In the genomic region with DNA sequence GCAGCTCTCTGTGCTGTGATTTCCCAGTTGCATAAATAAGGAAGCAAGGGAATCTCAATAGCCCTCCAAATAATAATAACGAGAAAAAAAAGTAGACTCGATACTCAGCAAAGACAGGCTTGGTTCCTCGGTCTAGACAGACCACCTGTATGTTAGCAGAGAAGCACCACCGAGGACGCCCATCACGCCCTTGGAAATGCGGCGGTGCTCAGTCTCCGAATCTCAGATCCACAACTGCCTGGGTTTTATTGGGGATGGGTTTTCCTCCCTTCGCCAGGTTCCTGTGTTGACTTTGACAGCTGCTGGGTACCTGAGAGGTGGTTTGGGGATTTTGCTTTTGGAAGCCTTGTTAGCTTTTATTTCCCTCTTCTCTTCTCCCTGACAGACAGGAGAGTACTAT, we compare ENCODE assay signal across 26 cellular contexts. TPM values are rescaled to one million over a fixed set of nuclear protein-coding genes. Genes with fewer than 3 reads are reported as not detected.
DNase-seq lines count a peak whose midpoint lies in the region; ATAC-seq and TF ChIP-seq lines count a peak whose summit lies in the region.
"Had no signal": no experiment of that assay in that cellular context is flagged by ENCODE, and none has a peak within 500 bp of the region (broad histone marks: within the 10 kb centered on the region; RNA-seq: fewer than 3 reads in every experiment).

No MANE protein-coding gene starts in this region.

- no peak overlapping the region for H2BK120ac ChIP-seq in mesendoderm (ENCODE audit: low read depth, low read length)

- peaks cover 42% of the 10 kb centered on the region for H3K79me1 ChIP-seq in mesendoderm (ENCODE audit: low read length)

- no peak for DNase-seq in body of pancreas
- DNase-seq in dorsolateral prefrontal cortex = peak in 1 of 10 donors; percentile 28
- no peak for DNase-seq in neural progenitor cell (ENCODE audit: low spot score)
- DNase-seq in stomach = no peak
- DNase-seq in SW 1271 (lab: John Stamatoyannopoulos, UW) = no peak
- no peak for DNase-seq in stimulated activated naive B cell treated with anti-CD40 and anti-IgM and Interleukin-4, amounts not matched to agents 10 μg/mL and 1 μg/mL and 100 μg/mL, for 72 hours
- no peak for DNase-seq in dedifferentiated amniotic fluid mesenchymal stem cell (ENCODE audit: extremely low spot score)
- no peak for DNase-seq in mesendoderm
- DNase-seq: activated CD4-positive, alpha-beta T cell treated with anti-CD3 and anti-CD28 coated beads for 4 hours; activated CD8-positive, alpha-beta T cell treated with anti-CD3 and anti-CD28 coated beads, Interleukin-2, amount 10 ng/mL, durations not matched to agents 7 days and 5 days; CD8-positive, alpha-beta memory T cell; DMS153; foreskin melanocyte; H9; Karpas-422; NCI-H1930; NCI-H2171 treated with DMSO at 0.1 percent for 48 hours; NCI-H510A; stimulated activated naive CD4-positive, alpha-beta T cell treated with Interleukin-2 at 50 U/mL for 16 hours had no signal

- no peaks in the 10 kb centered on the region for H3K9me3 ChIP-seq in body of pancreas
- no peaks in the 10 kb centered on the region for H3K9me3 ChIP-seq in neural progenitor cell (ENCODE audit: low read depth)
- H3K9me3 ChIP-seq in stomach = no peaks in the 10 kb centered on the region
- H3K9me3 ChIP-seq: tibial nerve had no signal

- intact Hi-C loops in body of pancreas (cut with DNase I) (loop anchor here (5.0 kb wide), 1 partner anchor 49 kb away; no protein-coding TSS in a partner anchor), dorsolateral prefrontal cortex (cut with DNase I) (no loop called here), stomach (cut with DNase I; ENCODE audit: low total_unique reads) (no loop called here)

- no peaks in the 10 kb centered on the region for H3K9me3 Mint-ChIP-seq in neural progenitor cell
- H3K9me3 Mint-ChIP-seq in stimulated activated naive B cell treated with anti-CD40 and anti-IgM and Interleukin-4, amounts not matched to agents 10 μg/mL and 1 μg/mL and 100 μg/mL, for 72 hours = no peaks in the 10 kb centered on the region
- H3K9me3 Mint-ChIP-seq: activated naive CD4-positive, alpha-beta T cell treated with anti-CD3 and anti-CD28 coated beads, Interleukin-2, amount 50 U/mL, for 24 hours; CD8-positive, alpha-beta memory T cell; dendritic cell treated with granulocyte-macrophage colony-stimulating factor and Interleukin-4, amounts not matched to agents 40 ng/mL and 50 ng/mL, for 4 days; H9; memory B cell had no signal

- no peak overlapping the region for H3K4me2 ChIP-seq in neural progenitor cell
- H3K4me2 ChIP-seq in mesendoderm (ENCODE audit: low read length) = no peak overlapping the region
- H3K4me2 ChIP-seq: hepatocyte had no signal

- peaks cover 72% of the 10 kb centered on the region for H3K79me2 ChIP-seq in neural progenitor cell (ENCODE audit: low read depth)
- peaks cover 46% of the 10 kb centered on the region for H3K79me2 ChIP-seq in mesendoderm (ENCODE audit: control insufficient read depth, insufficient read depth, low read length)

- H3K4me1 ChIP-seq in body of pancreas = peaks cover 45% of the 10 kb centered on the region
- no peaks in the 10 kb centered on the region for H3K4me1 ChIP-seq in neural progenitor cell
- H3K4me1 ChIP-seq in stomach = peaks cover 34 to 84% (median 63%) of the 10 kb centered on the region in 4 donors
- peaks cover 12% of the 10 kb centered on the region for H3K4me1 ChIP-seq in mesendoderm (ENCODE audit: control insufficient read depth, low read depth, low read length)

- no peak overlapping the region for H3K4ac ChIP-seq in mesendoderm (ENCODE audit: low read depth, low read length)

- TF ChIP-seq POLR2A in body of pancreas (IDR thresholded peaks at IDR 0.05) = no peak
- no peak for TF ChIP-seq POLR2A in stomach (IDR thresholded peaks at IDR 0.05)

- H3K36me3 Mint-ChIP-seq in neural progenitor cell = peaks cover 5% of the 10 kb centered on the region
- H3K36me3 Mint-ChIP-seq in stimulated activated naive B cell treated with anti-CD40 and anti-IgM and Interleukin-4, amounts not matched to agents 10 μg/mL and 1 μg/mL and 100 μg/mL, for 72 hours = no peaks in the 10 kb centered on the region
- H3K36me3 Mint-ChIP-seq: activated naive CD4-positive, alpha-beta T cell treated with anti-CD3 and anti-CD28 coated beads, Interleukin-2, amount 50 U/mL, for 24 hours had no signal

- peaks cover 2% of the 10 kb centered on the region for H3K27me3 Mint-ChIP-seq in neural progenitor cell (ENCODE audit: insufficient read depth, low read depth)
- peaks cover 64 to 77% of the 10 kb centered on the region in 2 donors for H3K27me3 Mint-ChIP-seq in stimulated activated naive B cell treated with anti-CD40 and anti-IgM and Interleukin-4, amounts not matched to agents 10 μg/mL and 1 μg/mL and 100 μg/mL, for 72 hours

- H3K27ac ChIP-seq in body of pancreas = peak overlapping the region in 3 of 4 donors; percentile 37 to 67 (median 63)
- H3K27ac ChIP-seq in dorsolateral prefrontal cortex = peak overlapping the region in 48 of 59 donors; percentile 5 to 86 (median 56)
- H3K27ac ChIP-seq in neural progenitor cell = no peak overlapping the region
- peak overlapping the region; percentile 34 to 84 (median 75) for H3K27ac ChIP-seq in stomach
- H3K27ac ChIP-seq in mesendoderm (ENCODE audit: low read depth, low read length) = no peak overlapping the region
- H3K27ac ChIP-seq: hepatocyte, VCaP had no signal

- peaks cover 97% of the 10 kb centered on the region for H4K20me1 ChIP-seq in neural progenitor cell (ENCODE audit: low read depth)

- no peak overlapping the region for H2AFZ ChIP-seq in neural progenitor cell (replicated peaks)
- H2AFZ ChIP-seq: hepatocyte had no signal

- H3K27me3 ChIP-seq in body of pancreas (no peaks in the 10 kb centered on the region), dorsolateral prefrontal cortex (no peaks in the 10 kb centered on the region), neural progenitor cell (no peaks in the 10 kb centered on the region), stomach (peaks cover 0 to 9% (median 0%) of the 10 kb centered on the region in 3 donors), mesendoderm (ENCODE audit: insufficient read depth, low read length, poor library complexity) (no peaks in the 10 kb centered on the region)
- H3K27me3 ChIP-seq: hepatocyte, tibial nerve had no signal

- no peak for TF ChIP-seq EP300 in stomach (IDR thresholded peaks at IDR 0.05)

- 85 to 86% methylated on average over 10 of the region's 10 CpGs for WGBS in body of pancreas, 2 donors
- 63 to 85% (median 77%) methylated on average over 10 of the region's 10 CpGs for WGBS in stomach, 5 donors
- no CpG with 5 or more reads among the region's 10 CpGs for WGBS in mesendoderm (ENCODE audit: extremely low coverage, insufficient coverage, low lambda C conversion rate)

- peak overlapping the region; percentile 44 for H3K27ac Mint-ChIP-seq in neural progenitor cell
- H3K27ac Mint-ChIP-seq in stimulated activated naive B cell treated with anti-CD40 and anti-IgM and Interleukin-4, amounts not matched to agents 10 μg/mL and 1 μg/mL and 100 μg/mL, for 72 hours = no peak overlapping the region
- H3K27ac Mint-ChIP-seq: activated CD8-positive, alpha-beta T cell treated with anti-CD3 and anti-CD28 coated beads, Interleukin-2, amount 10 ng/mL, durations not matched to agents 7 days and 5 days; activated naive CD4-positive, alpha-beta T cell treated with anti-CD3 and anti-CD28 coated beads, Interleukin-2, amount 50 U/mL, for 24 hours; CD8-positive, alpha-beta memory T cell; dendritic cell treated with granulocyte-macrophage colony-stimulating factor and Interleukin-4, amounts not matched to agents 40 ng/mL and 50 ng/mL, for 4 days; H9; memory B cell had no signal

- H3K9ac ChIP-seq in neural progenitor cell (no peak overlapping the region), mesendoderm (ENCODE audit: low read length) (no peak overlapping the region)

- H4K8ac ChIP-seq in mesendoderm (ENCODE audit: low read depth, low read length) = no peak overlapping the region

- no peak overlapping the region for H3K56ac ChIP-seq in mesendoderm (ENCODE audit: low read length)

- TF ChIP-seq CTCF in body of pancreas (IDR thresholded peaks at IDR 0.05) = no peak
- no peak for TF ChIP-seq CTCF in dorsolateral prefrontal cortex (IDR thresholded peaks at IDR 0.05 in 54 of 56, conservative IDR thresholded peaks at IDR 0.05 in 2 of 56; ENCODE audit: low read depth in 1 of 56, partially characterized antibody in 56 of 56)
- no peak for TF ChIP-seq CTCF in neural progenitor cell (IDR thresholded peaks at IDR 0.05)
- TF ChIP-seq CTCF in stomach (IDR thresholded peaks at IDR 0.05) = no peak

- H2BK15ac ChIP-seq in mesendoderm (replicated peaks; ENCODE audit: low read depth) = no peak overlapping the region

- H3K18ac ChIP-seq in mesendoderm (ENCODE audit: low read length) = no peak overlapping the region

- H3K36me3 ChIP-seq in body of pancreas (replicated peaks in 1 of 2; ENCODE audit: insufficient read depth in 1 of 2, low read depth in 2 of 2) (no peaks in the 10 kb centered on the region), neural progenitor cell (no peaks in the 10 kb centered on the region), stomach (no peaks in the 10 kb centered on the region), mesendoderm (ENCODE audit: control insufficient read depth, insufficient read depth, low read length) (no peaks in the 10 kb centered on the region)
- H3K36me3 ChIP-seq: tibial nerve had no signal

- H3F3A ChIP-seq in neural progenitor cell (ENCODE audit: low read depth) = no peaks in the 10 kb centered on the region

- H3K4me3 Mint-ChIP-seq in neural progenitor cell = no peak overlapping the region
- H3K4me3 Mint-ChIP-seq in stimulated activated naive B cell treated with anti-CD40 and anti-IgM and Interleukin-4, amounts not matched to agents 10 μg/mL and 1 μg/mL and 100 μg/mL, for 72 hours = no peak overlapping the region
- H3K4me3 Mint-ChIP-seq: activated CD8-positive, alpha-beta T cell treated with anti-CD3 and anti-CD28 coated beads, Interleukin-2, amount 10 ng/mL, durations not matched to agents 7 days and 5 days; activated naive CD4-positive, alpha-beta T cell treated with anti-CD3 and anti-CD28 coated beads, Interleukin-2, amount 50 U/mL, for 24 hours; CD8-positive, alpha-beta memory T cell; dendritic cell treated with granulocyte-macrophage colony-stimulating factor and Interleukin-4, amounts not matched to agents 40 ng/mL and 50 ng/mL, for 4 days; H9; memory B cell had no signal

- ATAC-seq in body of pancreas = no peak
- ATAC-seq in stimulated activated naive B cell treated with anti-CD40 and anti-IgM and Interleukin-4, amounts not matched to agents 10 μg/mL and 1 μg/mL and 100 μg/mL, for 72 hours (replicated peaks) = no peak
- ATAC-seq: activated CD8-positive, alpha-beta T cell treated with anti-CD3 and anti-CD28 coated beads, Interleukin-2, amount 10 ng/mL, durations not matched to agents 7 days and 5 days had no signal

- peaks cover 31% of the 10 kb centered on the region for H3K4me1 Mint-ChIP-seq in neural progenitor cell
- peaks cover 0 to 1% of the 10 kb centered on the region in 2 donors for H3K4me1 Mint-ChIP-seq in stimulated activated naive B cell treated with anti-CD40 and anti-IgM and Interleukin-4, amounts not matched to agents 10 μg/mL and 1 μg/mL and 100 μg/mL, for 72 hours
- H3K4me1 Mint-ChIP-seq: activated naive CD4-positive, alpha-beta T cell treated with anti-CD3 and anti-CD28 coated beads, Interleukin-2, amount 50 U/mL, for 24 hours; CD8-positive, alpha-beta memory T cell; memory B cell had no signal

- no peak overlapping the region for H2AK5ac ChIP-seq in mesendoderm (ENCODE audit: low read length)

- H3K23ac ChIP-seq in mesendoderm (ENCODE audit: low read length) = no peak overlapping the region

- H2BK5ac ChIP-seq in mesendoderm (ENCODE audit: low read length) = no peak overlapping the region

- H3K4me3 ChIP-seq in body of pancreas (no peak overlapping the region), dorsolateral prefrontal cortex (peak overlapping the region in 47 of 59 donors; percentile 3 to 58 (median 34)), neural progenitor cell (no peak overlapping the region), stomach (peak overlapping the region in 2 of 4 donors; percentile 6 to 12), mesendoderm (ENCODE audit: low read length) (no peak overlapping the region)
- H3K4me3 ChIP-seq: hepatocyte, skin epidermis, tibial nerve had no signal

- no peak overlapping the region for H4K5ac ChIP-seq in mesendoderm (ENCODE audit: low read length)

RNA-seq across cellular contexts. Expression of a gene that starts 7.2 kb away (rescaled TPM):
- total RNA-seq in body of pancreas = 10 to 100 TPM; 25.2 to 34.9 TPM
- total RNA-seq in dorsolateral prefrontal cortex = 100 to 1,000 TPM in 19 of 120 experiments, 10 to 100 TPM in 101; 41.7 to 155 (median 82.0) TPM
- total RNA-seq in neural progenitor cell (ENCODE audit: low replicate concordance) = 24.3 and 41.7 TPM in 2 replicates
- 100 to 1,000 TPM in 1 of 5 donors, 10 to 100 TPM in 4; 32.1 to 303 (median 63.6) TPM for total RNA-seq in stomach
- 10 to 100 TPM; 17.5 to 27.6 (median 25.5) TPM for polyA plus RNA-seq in stomach
- polyA plus RNA-seq in mesendoderm (2013, experiment 1 of 2) = 21.8 TPM
- polyA plus RNA-seq in mesendoderm (2013, experiment 2 of 2) = 21.4 TPM

Comparison
In these comparisons a context has a peak if more than half of its experiments do, and no peak if none do; other contexts are left out.
1. H3K27ac ChIP-seq: peak in body of pancreas (3 of 4), dorsolateral prefrontal cortex (48 of 59) and stomach (5 of 5); none in neural progenitor cell (single experiment) and mesendoderm (single experiment).
2. H3K4me3 ChIP-seq: peak in dorsolateral prefrontal cortex (47 of 59); none in body of pancreas (0 of 2), neural progenitor cell (single experiment) and mesendoderm (single experiment).